ENCODE assay signal across 7 cellular contexts in the genomic region with DNA sequence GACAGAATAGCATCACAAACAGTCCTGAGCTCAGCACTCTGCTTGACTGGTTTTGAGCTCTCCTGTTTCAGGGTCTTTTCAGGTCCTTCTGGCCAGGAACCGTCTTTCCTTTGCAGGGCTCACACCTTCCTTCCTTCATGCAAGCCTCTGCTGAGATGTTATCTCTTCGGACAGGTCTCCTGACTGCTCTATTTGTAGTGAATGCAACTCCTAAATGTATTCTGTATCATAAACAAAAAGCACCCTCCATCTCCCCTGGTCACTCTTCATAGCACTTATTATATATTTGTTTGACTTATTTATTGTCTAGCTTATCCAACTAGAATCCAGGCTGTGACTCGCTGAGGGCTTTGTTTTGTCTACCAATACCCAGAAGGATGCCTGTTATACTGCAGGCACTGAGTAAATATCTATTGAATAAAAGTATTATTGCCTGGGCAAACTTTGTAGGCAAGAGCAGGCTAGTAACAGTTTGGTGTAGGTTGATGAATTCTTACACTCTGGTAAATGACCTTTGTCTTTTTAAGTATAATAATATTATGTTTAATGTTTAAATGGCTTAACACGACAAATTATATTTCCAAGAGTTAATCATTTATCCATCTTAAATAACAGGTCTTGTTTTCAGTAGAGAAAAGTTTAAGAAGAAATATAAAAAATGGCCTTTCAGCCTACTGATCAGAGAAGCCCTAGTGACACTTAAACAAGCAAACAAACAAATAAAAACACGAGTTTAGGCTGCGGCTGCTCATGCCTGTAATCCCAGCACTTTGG.
DNase-seq lines count a peak whose midpoint lies in the region; ATAC-seq, FAIRE-seq and TF ChIP-seq lines count a peak whose summit lies in the region.

No MANE protein-coding gene starts in this region.

- no peak for TF ChIP-seq CTCF in astrocyte (IDR thresholded peaks at IDR 0.05; ENCODE audit: insufficient read depth, low read depth, low read length)
- no peak for TF ChIP-seq CTCF in neutrophil (IDR thresholded peaks at IDR 0.05)

- FAIRE-seq in astrocyte (lab: Jason Lieb, UNC) = no peak

- H3K36me3 ChIP-seq in astrocyte (ENCODE audit: insufficient read depth, low read length) (no peaks in the 10 kb centered on the region), neutrophil (no peaks in the 10 kb centered on the region)

- H3K4me3 Mint-ChIP-seq in IgD-negative memory B cell (no peak overlapping the region), astrocyte (ENCODE audit: unreplicated experiment) (no peak overlapping the region)

- no peak overlapping the region for H3K27ac ChIP-seq in astrocyte (ENCODE audit: low read depth, low read length)
- H3K27ac ChIP-seq in neutrophil = peak overlapping the region; percentile 83

- ATAC-seq in GM21786 (IDR thresholded peaks at IDR 0.05; ENCODE audit: unreplicated experiment) (no peak), HG02938 (IDR thresholded peaks at IDR 0.05; ENCODE audit: unreplicated experiment) (no peak)

- H3K27me3 ChIP-seq in astrocyte (ENCODE audit: insufficient read depth, low read length) (no peaks in the 10 kb centered on the region), neutrophil (no peaks in the 10 kb centered on the region)

- H3K27ac Mint-ChIP-seq in IgD-negative memory B cell (peak overlapping the region in 2 of 3 donors; percentile 70 to 79), astrocyte (ENCODE audit: unreplicated experiment) (peak overlapping the region; percentile 78)

- in situ Hi-C loops in Caki2 (cut with HindIII; ENCODE audit: low pct_unique_long_range_greater_than_20kb, low sequenced_read_pairs) = no loop called here

- H3K4me1 Mint-ChIP-seq in IgD-negative memory B cell = peaks cover 43 to 54% (median 46%) of the 10 kb centered on the region in 3 donors
- peaks cover 34% of the 10 kb centered on the region for H3K4me1 Mint-ChIP-seq in astrocyte (ENCODE audit: low read depth, unreplicated experiment)

- H3K27me3 Mint-ChIP-seq in IgD-negative memory B cell (no peaks in the 10 kb centered on the region), astrocyte (ENCODE audit: low read depth, unreplicated experiment) (no peaks in the 10 kb centered on the region)

- H3K4me2 ChIP-seq in astrocyte (ENCODE audit: low read length) = no peak overlapping the region

- DNase-seq in Caki2 (ENCODE audit: low read depth) (peak; percentile 69), astrocyte (ENCODE audit: low read depth) (no peak)
- no peak for DNase-seq in stimulated activated CD4-positive, alpha-beta T cell treated with anti-CD3 and anti-CD28 coated beads, Interleukin-4, amount 100 ng/mL, for 1 hour

- no peaks in the 10 kb centered on the region for H4K20me1 ChIP-seq in astrocyte (ENCODE audit: insufficient read depth, low read length)

- H3K79me2 ChIP-seq in astrocyte (ENCODE audit: insufficient read depth, low read length) = no peaks in the 10 kb centered on the region

- no peaks in the 10 kb centered on the region for H3K9me3 Mint-ChIP-seq in IgD-negative memory B cell
- H3K9me3 Mint-ChIP-seq in astrocyte (ENCODE audit: unreplicated experiment) = no peaks in the 10 kb centered on the region

- H3K4me1 ChIP-seq in astrocyte (ENCODE audit: insufficient read depth, low read length) (peaks cover 37% of the 10 kb centered on the region), neutrophil (ENCODE audit: control insufficient read depth in 1 of 2, insufficient read depth in 1 of 2, low read depth in 1 of 2, low read length in 1 of 2) (peaks cover 53 to 59% of the 10 kb centered on the region in 2 experiments)

- H3K36me3 Mint-ChIP-seq in IgD-negative memory B cell (no peaks in the 10 kb centered on the region), astrocyte (ENCODE audit: low read depth, unreplicated experiment) (no peaks in the 10 kb centered on the region)

- H3K9me3 ChIP-seq in astrocyte (ENCODE audit: insufficient read depth, low read depth, low read length) = no peaks in the 10 kb centered on the region
- no peaks in the 10 kb centered on the region for H3K9me3 ChIP-seq in neutrophil

- no peak overlapping the region for H3K9ac ChIP-seq in astrocyte (ENCODE audit: low read length)

- H2AFZ ChIP-seq in astrocyte (ENCODE audit: low read depth, low read length) = peak overlapping the region; percentile 1

- H3K4me3 ChIP-seq in astrocyte (ENCODE audit: insufficient read depth, low read depth, low read length) = no peak overlapping the region
- no peak overlapping the region for H3K4me3 ChIP-seq in neutrophil (ENCODE audit: low read depth in 1 of 2, low read length in 1 of 2)
